In genomic region chr5:65546141-65546540, GRCh38 we compare ENCODE assay signal across 26 cellular contexts.
"Had no signal": no experiment of that assay in that cellular context is flagged by ENCODE, and none has a peak within 500 bp of the region (broad histone marks: within the 10 kb centered on the region; RNA-seq: fewer than 3 reads in every experiment).

No MANE protein-coding gene starts in this region.

- H3K27me3 ChIP-seq: dorsolateral prefrontal cortex, esophagus muscularis mucosa, esophagus squamous epithelium, foreskin keratinocyte, gastrocnemius medialis, gastroesophageal sphincter, heart left ventricle, heart right ventricle had no signal

- FAIRE-seq: colon, endometrium, endothelial cell of umbilical vein, frontal cortex had no signal

- DNase-seq: cortex of kidney; dorsolateral prefrontal cortex; effector CD4-positive, alpha-beta T cell; effector memory CD4-positive, alpha-beta T cell; effector memory CD8-positive, alpha-beta T cell; endodermal cell; erythroblast; esophagus squamous epithelium; foreskin fibroblast; foreskin keratinocyte; foreskin melanocyte; gastrocnemius medialis; glutamatergic neuron; head of caudate nucleus; heart left ventricle; heart right ventricle had no signal

- H3K4me1 ChIP-seq: esophagus muscularis mucosa, esophagus squamous epithelium, foreskin keratinocyte, gastrocnemius medialis, gastroesophageal sphincter, heart left ventricle, heart right ventricle had no signal

- H3K27ac Mint-ChIP-seq: dendritic cell treated with granulocyte-macrophage colony-stimulating factor and Interleukin-4, amounts not matched to agents 40 ng/mL and 50 ng/mL, for 4 days; effector memory CD8-positive, alpha-beta T cell; endodermal cell had no signal

- H3K27ac ChIP-seq: coronary artery, dorsolateral prefrontal cortex, epithelial cell of prostate, esophagus muscularis mucosa, esophagus squamous epithelium, foreskin keratinocyte, gastrocnemius medialis, gastroesophageal sphincter, heart left ventricle, heart right ventricle had no signal

- H3K4me1 Mint-ChIP-seq: endodermal cell had no signal

- H3K27me3 Mint-ChIP-seq: dendritic cell treated with granulocyte-macrophage colony-stimulating factor and Interleukin-4, amounts not matched to agents 40 ng/mL and 50 ng/mL, for 4 days; effector memory CD8-positive, alpha-beta T cell had no signal

- H3K36me3 ChIP-seq: esophagus muscularis mucosa, gastrocnemius medialis, gastroesophageal sphincter had no signal

- ATAC-seq: effector memory CD8-positive, alpha-beta T cell; esophagus mucosa; foreskin keratinocyte; gastrocnemius medialis; gastroesophageal sphincter; heart left ventricle; heart right ventricle had no signal

- H3K9me3 ChIP-seq: esophagus muscularis mucosa, esophagus squamous epithelium, gastrocnemius medialis, gastroesophageal sphincter, heart left ventricle, heart right ventricle had no signal

- H3K4me3 Mint-ChIP-seq: dendritic cell treated with granulocyte-macrophage colony-stimulating factor and Interleukin-4, amounts not matched to agents 40 ng/mL and 50 ng/mL, for 4 days; effector memory CD8-positive, alpha-beta T cell; endodermal cell had no signal

- H3K9me3 Mint-ChIP-seq: dendritic cell treated with granulocyte-macrophage colony-stimulating factor and Interleukin-4, amounts not matched to agents 40 ng/mL and 50 ng/mL, for 4 days; effector memory CD8-positive, alpha-beta T cell; endodermal cell had no signal

- H3K4me3 ChIP-seq: coronary artery, dorsolateral prefrontal cortex, esophagus muscularis mucosa, esophagus squamous epithelium, gastrocnemius medialis, gastroesophageal sphincter, heart left ventricle, heart right ventricle had no signal
